In genomic region chr2:198471291-198471690, GRCh38 we compare ENCODE assay signal across 1 cellular context.
TF ChIP-seq lines count a peak whose summit lies in the region.

No MANE protein-coding gene starts in this region.

TF ChIP-seq in H1, 55 proteins besides CTCF, POLR2A, EP300 and RAD21:
- TF ChIP-seq MAX (IDR thresholded peaks at IDR 0.05) (no peak), GTF2F1 (IDR thresholded peaks at IDR 0.05; ENCODE audit: borderline replicate concordance, low read depth, low read length) (no peak), TCF12 (IDR thresholded peaks at IDR 0.05; ENCODE audit: low read depth, low read length) (no peak), CHD7 (IDR thresholded peaks at IDR 0.05; ENCODE audit: insufficient replicate concordance, low read length) (no peak), HDAC6 (IDR thresholded peaks at IDR 0.05; ENCODE audit: low read depth, low read length) (no peak), JUND (IDR thresholded peaks at IDR 0.05; ENCODE audit: low read length) (no peak)
